Comparison of ENCODE assay signal across 20 cellular contexts in genomic region chr18:7381307-7381706, GRCh38.
DNase-seq lines count a peak whose midpoint lies in the region; ATAC-seq, FAIRE-seq and TF ChIP-seq lines count a peak whose summit lies in the region.
"Had no signal": no experiment of that assay in that cellular context is flagged by ENCODE, and none has a peak within 500 bp of the region (broad histone marks: within the 10 kb centered on the region; RNA-seq: fewer than 3 reads in every experiment).

No MANE protein-coding gene starts in this region.

- no peak for TF ChIP-seq RAD21 in HepG2 (CRISPR knock-in tag; IDR thresholded peaks at IDR 0.05)

- TF ChIP-seq CTCF in HepG2 (CRISPR knock-in tag; IDR thresholded peaks at IDR 0.05): no peak
- TF ChIP-seq CTCF in right lobe of liver (IDR thresholded peaks at IDR 0.05): no peak

- no peak overlapping the region for H3K4me3 ChIP-seq in HepG2 (replicated peaks in 1 of 3; ENCODE audit: insufficient read depth in 1 of 3, low read depth in 2 of 3, low read length in 3 of 3)
- H3K4me3 ChIP-seq in right lobe of liver: no peak overlapping the region
- H3K4me3 ChIP-seq in trophoblast cell (ENCODE audit: low read depth, low read length): peak overlapping the region; percentile 58
- H3K4me3 ChIP-seq: BLaER1 had no signal

- no peak for FAIRE-seq in HepG2 (lab: Jason Lieb, UNC)
- FAIRE-seq in urothelium cell line (lab: Jason Lieb, UNC): peak; percentile 96
- FAIRE-seq: A204.1, G401.6, GM12891 had no signal

- H2AFZ ChIP-seq in HepG2 (ENCODE audit: low read length): no peak overlapping the region
- no peak overlapping the region for H2AFZ ChIP-seq in trophoblast cell (ENCODE audit: insufficient read depth, low read length, poor library complexity)

- no peak overlapping the region for H2BK120ac ChIP-seq in trophoblast cell (ENCODE audit: insufficient read depth, low read length, poor library complexity)

- H3K27me3 ChIP-seq in HepG2 (ENCODE audit: control insufficient read depth in 1 of 2, insufficient read depth in 2 of 2, low read length in 2 of 2) (peaks cover 0 to 5% of the 10 kb centered on the region in 2 experiments; a peak in 1 of 5 replicates), right lobe of liver (no peaks in the 10 kb centered on the region), trophoblast cell (ENCODE audit: insufficient read depth, low read length) (no peaks in the 10 kb centered on the region)
- H3K27me3 ChIP-seq: BE2C, BLaER1 had no signal

- CTCF ChIA-PET in HepG2 (lab: Yijun Ruan, JAX; ENCODE audit: low intra/inter-chr PET ratio, low total read pairs): no interaction called here

- intact Hi-C loops in HepG2 (cut with micrococcal nuclease; ENCODE audit: unreplicated experiment): no loop called here
- intact Hi-C loops in right lobe of liver (cut with DNase I): no loop called here

- H3K79me2 ChIP-seq in HepG2 (ENCODE audit: insufficient read depth, low read length) (no peaks in the 10 kb centered on the region), trophoblast cell (ENCODE audit: control insufficient read depth, insufficient read depth, low read length, poor library complexity) (no peaks in the 10 kb centered on the region)

- TF ChIP-seq POLR2A in HepG2 (IDR thresholded peaks at IDR 0.05; ENCODE audit: insufficient read depth in 1 of 2, low read depth in 2 of 2, low read length in 2 of 2) (no peak), right lobe of liver (IDR thresholded peaks at IDR 0.05) (no peak)

- in situ Hi-C loops in HepG2 (cut with HindIII; ENCODE audit: extremely low pct_ligation_motif_present, low pct_unique_long_range_greater_than_20kb): no loop called here

- H3K18ac ChIP-seq in trophoblast cell (ENCODE audit: low read length): no peak overlapping the region

- no peaks in the 10 kb centered on the region for H3K4me1 ChIP-seq in HepG2 (ENCODE audit: insufficient read depth, low read length)
- H3K4me1 ChIP-seq in right lobe of liver: no peaks in the 10 kb centered on the region
- H3K4me1 ChIP-seq in trophoblast cell (ENCODE audit: control insufficient read depth in 1 of 2, insufficient read depth in 2 of 2, low read length in 2 of 2): peaks cover 0 to 2% of the 10 kb centered on the region in 2 experiments
- H3K4me1 ChIP-seq: BE2C, BLaER1 had no signal

- BruUV-seq in HepG2 (replicated peaks; lab: Mats Ljungman, UMichigan): no TSS peak

- H3K79me1 ChIP-seq in trophoblast cell (ENCODE audit: low read length): no peaks in the 10 kb centered on the region

- DNase-seq in HepG2 (ENCODE audit: low spot score): no peak
- no peak for DNase-seq in right lobe of liver
- no peak for DNase-seq in trophoblast cell
- DNase-seq in urothelium cell line (ENCODE audit: low spot score): no peak
- no peak for DNase-seq in DMS 273 (lab: John Stamatoyannopoulos, UW; ENCODE audit: unreplicated experiment)
- DNase-seq: 8988T; ACHN; BE2C; C1 segment of cervical spinal cord; CD4-positive, alpha-beta memory T cell; CD4-positive, CD25-positive, alpha-beta regulatory T cell; CD8-positive, alpha-beta memory T cell; COR-L47; DMS79 treated with DMSO at 0.1 percent for 48 hours; GF-D8 had no signal

- H2BK5ac ChIP-seq in trophoblast cell (ENCODE audit: low read depth, low read length, poor library complexity): no peak overlapping the region

- H3K23ac ChIP-seq in trophoblast cell (ENCODE audit: low read length): no peak overlapping the region

- no peak for ATAC-seq in HepG2
- ATAC-seq in right lobe of liver: no peak
- ATAC-seq in GM18867 (IDR thresholded peaks at IDR 0.05; ENCODE audit: unreplicated experiment): no peak

- 38% methylated on average over 3 of the region's 9 CpGs for WGBS in HepG2 (ENCODE audit: low lambda C conversion rate)
- WGBS in right lobe of liver (ENCODE audit: insufficient coverage, low coverage, low lambda C conversion rate, missing lambda C conversion rate): 69% methylated on average over 6 of the region's 9 CpGs
- no CpG with 5 or more reads among the region's 9 CpGs for WGBS in trophoblast cell (ENCODE audit: extremely low coverage, insufficient coverage, insufficient read length)

- H3K14ac ChIP-seq in trophoblast cell (ENCODE audit: low read length): no peak overlapping the region

- H3K4me2 ChIP-seq in HepG2 (ENCODE audit: low read depth, low read length) (no peak overlapping the region), trophoblast cell (ENCODE audit: low read length) (no peak overlapping the region)
- H3K4me2 ChIP-seq: BLaER1 had no signal

- no peak overlapping the region for H3K27ac ChIP-seq in HepG2 (ENCODE audit: extremely low read length, insufficient read depth, low read length)
- H3K27ac ChIP-seq in right lobe of liver: no peak overlapping the region
- H3K27ac ChIP-seq in trophoblast cell (ENCODE audit: low read depth, low read length): no peak overlapping the region
- H3K27ac ChIP-seq: BLaER1 had no signal

- no peak overlapping the region for H4K91ac ChIP-seq in trophoblast cell (ENCODE audit: low read depth, low read length)

- H3K9me3 ChIP-seq in HepG2 (ENCODE audit: low read length) (no peaks in the 10 kb centered on the region), right lobe of liver (peaks cover 0 to 3% (median 0%) of the 10 kb centered on the region in 4 donors), trophoblast cell (ENCODE audit: insufficient read depth, low read depth, low read length) (peaks cover 8% of the 10 kb centered on the region)
- H3K9me3 ChIP-seq: BE2C had no signal

- H4K8ac ChIP-seq in trophoblast cell (ENCODE audit: low read depth, low read length): no peak overlapping the region

- H3K36me3 ChIP-seq in HepG2 (replicated peaks in 1 of 2; ENCODE audit: control insufficient read depth in 1 of 2, insufficient read depth in 2 of 2, low read length in 2 of 2): no peaks in the 10 kb centered on the region
- H3K36me3 ChIP-seq in right lobe of liver: no peaks in the 10 kb centered on the region
- no peaks in the 10 kb centered on the region for H3K36me3 ChIP-seq in trophoblast cell (ENCODE audit: control insufficient read depth in 1 of 2, insufficient read depth in 2 of 2, low read length in 2 of 2)
- H3K36me3 ChIP-seq: BE2C, BLaER1 had no signal

- no peaks in the 10 kb centered on the region for H4K20me1 ChIP-seq in HepG2 (ENCODE audit: insufficient read depth, low read length)
- H4K20me1 ChIP-seq: BLaER1 had no signal

- H2AK5ac ChIP-seq in trophoblast cell (ENCODE audit: low read length): no peak overlapping the region

- no peak overlapping the region for H3K9ac ChIP-seq in HepG2 (ENCODE audit: insufficient read depth, low read depth, low read length)
- no peak overlapping the region for H3K9ac ChIP-seq in trophoblast cell (ENCODE audit: low read length)
- H3K9ac ChIP-seq: BLaER1 had no signal

- no peak for TF ChIP-seq EP300 in HepG2 (IDR thresholded peaks at IDR 0.05; ENCODE audit: low read depth in 2 of 2, low read length in 2 of 2)
- no peak for TF ChIP-seq EP300 in HepG2 (CRISPR knock-in tag; IDR thresholded peaks at IDR 0.05; ENCODE audit: borderline replicate concordance)

- POLR2A ChIA-PET in HepG2 (lab: Yijun Ruan, JAX): no interaction called here

- no peak overlapping the region for H4K12ac ChIP-seq in trophoblast cell (ENCODE audit: low read depth, low read length)

- no peak overlapping the region for H2BK12ac ChIP-seq in trophoblast cell (ENCODE audit: low read length)

- H3K4ac ChIP-seq in trophoblast cell (ENCODE audit: low read depth, low read length): no peak overlapping the region

TF ChIP-seq in HepG2, 621 proteins besides CTCF, POLR2A, EP300 and RAD21:
- TF ChIP-seq, protein P1, sequence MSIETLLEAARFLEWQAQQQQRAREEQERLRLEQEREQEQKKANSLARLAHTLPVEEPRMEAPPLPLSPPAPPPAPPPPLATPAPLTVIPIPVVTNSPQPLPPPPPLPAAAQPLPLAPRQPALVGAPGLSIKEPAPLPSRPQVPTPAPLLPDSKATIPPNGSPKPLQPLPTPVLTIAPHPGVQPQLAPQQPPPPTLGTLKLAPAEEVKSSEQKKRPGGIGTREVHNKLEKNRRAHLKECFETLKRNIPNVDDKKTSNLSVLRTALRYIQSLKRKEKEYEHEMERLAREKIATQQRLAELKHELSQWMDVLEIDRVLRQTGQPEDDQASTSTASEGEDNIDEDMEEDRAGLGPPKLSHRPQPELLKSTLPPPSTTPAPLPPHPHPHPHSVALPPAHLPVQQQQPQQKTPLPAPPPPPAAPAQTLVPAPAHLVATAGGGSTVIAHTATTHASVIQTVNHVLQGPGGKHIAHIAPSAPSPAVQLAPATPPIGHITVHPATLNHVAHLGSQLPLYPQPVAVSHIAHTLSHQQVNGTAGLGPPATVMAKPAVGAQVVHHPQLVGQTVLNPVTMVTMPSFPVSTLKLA (IDR thresholded peaks at IDR 0.05): peak; percentile 99
- TF ChIP-seq, protein P2, sequence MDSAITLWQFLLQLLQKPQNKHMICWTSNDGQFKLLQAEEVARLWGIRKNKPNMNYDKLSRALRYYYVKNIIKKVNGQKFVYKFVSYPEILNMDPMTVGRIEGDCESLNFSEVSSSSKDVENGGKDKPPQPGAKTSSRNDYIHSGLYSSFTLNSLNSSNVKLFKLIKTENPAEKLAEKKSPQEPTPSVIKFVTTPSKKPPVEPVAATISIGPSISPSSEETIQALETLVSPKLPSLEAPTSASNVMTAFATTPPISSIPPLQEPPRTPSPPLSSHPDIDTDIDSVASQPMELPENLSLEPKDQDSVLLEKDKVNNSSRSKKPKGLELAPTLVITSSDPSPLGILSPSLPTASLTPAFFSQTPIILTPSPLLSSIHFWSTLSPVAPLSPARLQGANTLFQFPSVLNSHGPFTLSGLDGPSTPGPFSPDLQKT (CRISPR knock-in tag; IDR thresholded peaks at IDR 0.05; ENCODE audit: borderline replicate concordance): no peak
